ENCODE assay signal across 30 cellular contexts in the genomic region with DNA sequence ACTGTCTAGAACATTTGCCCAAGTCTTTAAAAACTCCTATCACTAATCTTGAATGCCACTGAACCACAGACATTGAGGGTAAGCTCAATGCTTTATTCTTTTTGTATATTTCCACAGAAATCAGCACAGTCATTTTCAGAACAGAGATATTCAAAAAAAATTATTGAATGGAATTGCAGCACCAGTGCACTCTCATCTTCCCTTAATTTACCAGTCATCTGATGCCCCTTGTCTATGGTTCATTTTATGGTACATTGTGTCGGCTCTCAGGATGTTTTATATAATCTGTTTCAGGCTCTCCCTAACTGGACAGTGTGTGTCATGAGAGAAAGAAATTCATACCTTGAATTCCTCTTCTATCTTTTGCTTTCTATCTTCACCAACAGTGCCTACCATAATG.
"Had no signal": no experiment of that assay in that cellular context is flagged by ENCODE, and none has a peak within 500 bp of the region (broad histone marks: within the 10 kb centered on the region; RNA-seq: fewer than 3 reads in every experiment).

No MANE protein-coding gene starts in this region.

- H3K4me3 Mint-ChIP-seq: naive thymus-derived CD4-positive, alpha-beta T cell; natural killer cell; nephron; neural progenitor cell; stimulated activated naive CD8-positive, alpha-beta T cell treated with anti-CD3 and anti-CD28 coated beads, Interleukin-15, amount 100 ng/mL, for 72 hours; type B pancreatic cell had no signal

- H3K4me1 ChIP-seq: neural progenitor cell, parathyroid adenoma, psoas muscle, sigmoid colon, suprapubic skin, testis, tibial artery, transverse colon, upper lobe of right lung, uterus had no signal

- ATAC-seq: naive thymus-derived CD4-positive, alpha-beta T cell; natural killer cell; psoas muscle; right cardiac atrium; right lobe of liver; stimulated activated naive CD8-positive, alpha-beta T cell treated with anti-CD3 and anti-CD28 coated beads, Interleukin-15, amount 100 ng/mL, for 72 hours; stimulated activated naive CD8-positive, alpha-beta T cell treated with anti-CD3 and anti-CD28 coated beads, Interleukin-15, Interleukin-2, amounts not matched to agents 100 U/mL and 50 U/mL, for 24 hours; upper lobe of right lung had no signal

- H3K27ac ChIP-seq: neural progenitor cell, ovary, parathyroid adenoma, psoas muscle, right lobe of liver, sigmoid colon, suprapubic skin, testis, tibial artery, transverse colon, upper lobe of right lung, uterus had no signal

- H3K27ac Mint-ChIP-seq: naive thymus-derived CD4-positive, alpha-beta T cell; natural killer cell; nephron; neural progenitor cell; progenitor cell of endocrine pancreas; stimulated activated naive CD8-positive, alpha-beta T cell treated with anti-CD3 and anti-CD28 coated beads, Interleukin-15, amount 100 ng/mL, for 72 hours; type B pancreatic cell had no signal

- H3K27me3 ChIP-seq: neural progenitor cell, ovary, right lobe of liver, sigmoid colon, suprapubic skin, testis, tibial artery, transverse colon, upper lobe of right lung, uterus had no signal

- DNase-seq: naive thymus-derived CD4-positive, alpha-beta T cell; natural killer cell; occipital lobe; ovary; posterior cingulate gyrus; psoas muscle; right cardiac atrium; right lobe of liver; sigmoid colon; small intestine; stimulated activated CD4-positive, alpha-beta T cell treated with anti-CD3 and anti-CD28 coated beads, Interleukin-15, amount 100 ng/mL, for 24 hours; stimulated activated CD4-positive, alpha-beta T cell treated with anti-CD3 and anti-CD28 coated beads, Interleukin-2, amount 100 ng/mL, for 24 hours; stimulated activated CD4-positive, alpha-beta T cell treated with anti-CD3 and anti-CD28 coated beads, Interleukin-4, amount 100 ng/mL, for 1 hour; stimulated activated CD4-positive, alpha-beta T cell treated with anti-CD3 and anti-CD28 coated beads, Interleukin-4, amount 100 ng/mL, for 4 hours; stimulated activated CD8-positive, alpha-beta memory T cell treated with anti-CD3 and anti-CD28 coated beads, Interleukin-4, amount 100 ng/mL, for 48 hours; stimulated activated naive CD4-positive, alpha-beta T cell; stimulated activated naive CD8-positive, alpha-beta T cell treated with anti-CD3 and anti-CD28 coated beads, Interleukin-15, amount 100 ng/mL, for 72 hours; stimulated activated naive CD8-positive, alpha-beta T cell treated with anti-CD3 and anti-CD28 coated beads, Interleukin-15, Interleukin-2, amounts not matched to agents 100 U/mL and 50 U/mL, for 24 hours; substantia nigra; testis; tibial artery; transverse colon; upper lobe of right lung; uterus had no signal

- H3K4me1 Mint-ChIP-seq: neural progenitor cell had no signal

- H3K27me3 Mint-ChIP-seq: progenitor cell of endocrine pancreas; stimulated activated naive CD8-positive, alpha-beta T cell treated with anti-CD3 and anti-CD28 coated beads, Interleukin-15, amount 100 ng/mL, for 72 hours; type B pancreatic cell had no signal

- H3K9me3 Mint-ChIP-seq: naive thymus-derived CD4-positive, alpha-beta T cell; natural killer cell; nephron; neural progenitor cell; stimulated activated naive CD8-positive, alpha-beta T cell treated with anti-CD3 and anti-CD28 coated beads, Interleukin-15, amount 100 ng/mL, for 72 hours; type B pancreatic cell had no signal

- H3K36me3 Mint-ChIP-seq: naive thymus-derived CD4-positive, alpha-beta T cell; natural killer cell; neural progenitor cell; type B pancreatic cell had no signal
